In the genomic region with DNA sequence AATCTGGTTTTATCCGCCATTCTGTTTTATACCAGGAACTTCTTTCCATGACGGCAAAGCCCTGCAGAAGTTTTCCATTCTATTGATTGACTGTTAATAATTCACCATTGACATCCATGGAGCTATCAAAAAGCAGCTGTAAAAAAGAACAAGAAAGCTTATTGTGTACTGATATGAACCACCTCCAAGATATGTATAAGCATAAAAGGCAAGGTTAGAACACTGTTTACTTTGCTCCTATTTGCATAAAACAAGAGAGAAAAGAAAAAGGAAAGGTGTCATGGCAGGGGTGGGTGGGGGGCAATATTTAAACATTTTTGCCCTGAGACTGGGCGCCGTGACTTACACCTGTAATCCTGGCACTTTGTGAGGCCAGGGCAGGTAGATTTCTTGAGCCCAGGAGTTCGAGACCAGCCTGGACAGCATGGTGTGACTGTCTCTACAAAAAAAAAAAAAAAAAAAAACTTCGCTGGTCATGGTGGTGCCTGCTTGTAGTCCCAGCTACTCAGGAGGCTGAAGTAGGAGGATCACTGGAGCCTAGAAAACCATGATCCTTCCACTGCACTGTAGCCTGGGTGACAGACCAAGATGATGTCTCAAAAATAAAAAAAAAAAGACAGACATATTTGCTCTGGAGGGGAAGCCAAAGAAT, we compare ENCODE assay signal across 28 cellular contexts. TPM values are rescaled to one million over a fixed set of nuclear protein-coding genes. Genes with fewer than 3 reads are reported as not detected.
DNase-seq lines count a peak whose midpoint lies in the region; ATAC-seq, FAIRE-seq and TF ChIP-seq lines count a peak whose summit lies in the region.
"Had no signal": no experiment of that assay in that cellular context is flagged by ENCODE, and none has a peak within 500 bp of the region (broad histone marks: within the 10 kb centered on the region; RNA-seq: fewer than 3 reads in every experiment).

No MANE protein-coding gene starts in this region.

- no peak overlapping the region for H3K27ac Mint-ChIP-seq in CD4-positive, alpha-beta T cell
- H3K27ac Mint-ChIP-seq: CD14-positive monocyte, GM23338, H9, IgD-negative memory B cell had no signal

- no peaks in the 10 kb centered on the region for H3K4me1 ChIP-seq in hepatocyte (ENCODE audit: insufficient read depth)
- no peaks in the 10 kb centered on the region for H3K4me1 ChIP-seq in mucosa of descending colon (ENCODE audit: low read depth)
- H3K4me1 ChIP-seq in small intestine (ENCODE audit: control insufficient read depth in 2 of 2, insufficient read depth in 1 of 2, low read depth in 1 of 2, low read length in 1 of 2), result peaks cover 0 to 3% of the 10 kb centered on the region in 2 donors
- H3K4me1 ChIP-seq: BE2C, SJSA1 had no signal

- H3K27ac ChIP-seq in hepatocyte, result peak overlapping the region; percentile 52
- H3K27ac ChIP-seq in small intestine (ENCODE audit: low read depth in 1 of 2, low read length in 1 of 2), result peak overlapping the region in 1 of 2 donors; percentile 75
- H3K27ac ChIP-seq in CD4-positive, alpha-beta T cell (ENCODE audit: low read depth, low read length), result no peak overlapping the region
- H3K27ac ChIP-seq: KMS-11, SJSA1 had no signal

- FAIRE-seq in small intestine (lab: Jason Lieb, UNC), result peak; percentile 53
- FAIRE-seq: D721Med, GM18507 had no signal

- TF ChIP-seq CTCF in hepatocyte (IDR thresholded peaks at IDR 0.05; ENCODE audit: poor library complexity), result no peak
- no peak for TF ChIP-seq CTCF in mucosa of descending colon (IDR thresholded peaks at IDR 0.05)
- TF ChIP-seq CTCF in CD4-positive, alpha-beta T cell (IDR thresholded peaks at IDR 0.05), result no peak

- H2AFZ ChIP-seq in hepatocyte, result no peak overlapping the region
- H2AFZ ChIP-seq: GM23338 had no signal

- H3K9me3 ChIP-seq in hepatocyte (ENCODE audit: low read depth) (no peaks in the 10 kb centered on the region), mucosa of descending colon (no peaks in the 10 kb centered on the region), small intestine (ENCODE audit: control insufficient read depth, low read depth) (no peaks in the 10 kb centered on the region)
- no peaks in the 10 kb centered on the region for H3K9me3 ChIP-seq in CD4-positive, alpha-beta T cell (ENCODE audit: control insufficient read depth, low read length)
- H3K9me3 ChIP-seq: BE2C, SJSA1 had no signal

- intact Hi-C loops in mucosa of descending colon (cut with DNase I, micrococcal nuclease), result no loop called here
- intact Hi-C loops in CD4-positive, alpha-beta T cell (cut with DNase I, micrococcal nuclease), result no loop called here

- peak; percentile 95 for ATAC-seq in mucosa of descending colon
- ATAC-seq in CD4-positive, alpha-beta T cell (ENCODE audit: poor library complexity), result no peak
- no peak for ATAC-seq in GM19395 (IDR thresholded peaks at IDR 0.05; ENCODE audit: unreplicated experiment)
- ATAC-seq: GM23338 had no signal

- H3K9me3 Mint-ChIP-seq in CD4-positive, alpha-beta T cell, result no peaks in the 10 kb centered on the region
- H3K9me3 Mint-ChIP-seq: GM23338, H9 had no signal

- no peaks in the 10 kb centered on the region for H4K20me1 ChIP-seq in hepatocyte (ENCODE audit: insufficient read depth, poor library complexity, severe bottlenecking)

- POLR2A ChIA-PET in CD4-positive, alpha-beta T cell (lab: Charles Lee), result no interaction called here

- 74% methylated on average over 6 of the region's 6 CpGs for WGBS in hepatocyte (ENCODE audit: low lambda C conversion rate, missing lambda C conversion rate)
- WGBS in small intestine, 3 donors, result 9 to 44% (median 38%) methylated on average over 6 of the region's 6 CpGs

- peaks cover 16% of the 10 kb centered on the region for H3K27me3 Mint-ChIP-seq in CD4-positive, alpha-beta T cell

- no peaks in the 10 kb centered on the region for H3K36me3 Mint-ChIP-seq in CD4-positive, alpha-beta T cell (ENCODE audit: low read depth)
- H3K36me3 Mint-ChIP-seq: CD14-positive monocyte, IgD-negative memory B cell had no signal

- H3K27me3 ChIP-seq in hepatocyte (peaks cover 3% of the 10 kb centered on the region), small intestine (ENCODE audit: control insufficient read depth in 2 of 2, insufficient read depth in 2 of 2, low read length in 2 of 2) (no peaks in the 10 kb centered on the region)
- no peaks in the 10 kb centered on the region for H3K27me3 ChIP-seq in CD4-positive, alpha-beta T cell (ENCODE audit: control insufficient read depth, insufficient read depth, low read length)
- H3K27me3 ChIP-seq: BE2C, SJSA1 had no signal

- no peaks in the 10 kb centered on the region for H3K79me2 ChIP-seq in hepatocyte

- no peaks in the 10 kb centered on the region for H3K36me3 ChIP-seq in hepatocyte (replicated peaks; ENCODE audit: insufficient read depth, low read depth)
- no peaks in the 10 kb centered on the region for H3K36me3 ChIP-seq in mucosa of descending colon (ENCODE audit: low read depth)
- no peaks in the 10 kb centered on the region for H3K36me3 ChIP-seq in small intestine (ENCODE audit: control insufficient read depth in 2 of 2, insufficient read depth in 2 of 2, low read length in 2 of 2)
- H3K36me3 ChIP-seq: BE2C, SJSA1 had no signal

- no peaks in the 10 kb centered on the region for H3K4me1 Mint-ChIP-seq in CD4-positive, alpha-beta T cell (ENCODE audit: low read depth)
- H3K4me1 Mint-ChIP-seq: CD14-positive monocyte, GM23338, H9, IgD-negative memory B cell had no signal

- no peaks in the 10 kb centered on the region for H3K9me2 ChIP-seq in hepatocyte (replicated peaks; ENCODE audit: insufficient read depth)

- CTCF ChIA-PET in CD4-positive, alpha-beta T cell (lab: Charles Lee), result no interaction called here

- DNase-seq in HT-29 (ENCODE audit: low spot score) (peak; percentile 56), hepatocyte (ENCODE audit: low spot score) (peak; percentile 29), mucosa of descending colon (peak in 2 of 3 donors; percentile 49 to 51), small intestine (peak; percentile 93), NCI-H1092 treated with DMSO at 0.1 percent for 48 hours (lab: John Stamatoyannopoulos, UW) (no peak)
- no peak for DNase-seq in stimulated activated naive CD4-positive, alpha-beta T cell treated with Interleukin-2 at 50 U/mL for 16 hours (lab: John Stamatoyannopoulos, UW)
- no peak for DNase-seq in CD4-positive, alpha-beta T cell
- DNase-seq: 8988T, ACHN, BE2C, H9, NCI-H1048, NCI-H1417 treated with DMSO at 0.1 percent for 48 hours, NCI-H1694 treated with DMSO at 0.1 percent for 48 hours, NCI-H2081, NCI-H2227 treated with DMSO at 0.1 percent for 48 hours, NCI-H526 treated with DMSO at 0.1 percent for 48 hours, Right ventricle myocardium superior, RPMI8226 had no signal

- no peak overlapping the region for H3K4me2 ChIP-seq in hepatocyte
- H3K4me2 ChIP-seq: GM23338, KMS-11 had no signal

- no peak overlapping the region for H3K4me3 ChIP-seq in hepatocyte
- no peak overlapping the region for H3K4me3 ChIP-seq in mucosa of descending colon
- no peak overlapping the region for H3K4me3 ChIP-seq in small intestine (ENCODE audit: low read depth in 1 of 2, low read length in 2 of 2)
- H3K4me3 ChIP-seq: GM23338, SJSA1 had no signal

- H3K4me3 Mint-ChIP-seq in CD4-positive, alpha-beta T cell, result no peak overlapping the region
- H3K4me3 Mint-ChIP-seq: CD14-positive monocyte, GM23338, H9 had no signal

RNA-seq across cellular contexts. Expression of gene TMEM114, which starts 52.5 kb away (rescaled TPM):
- total RNA-seq in HT-29 (2014; rRNA removed; shearing (Covaris generic)), result not detected in 2 replicates
- not detected in 2 replicates for total RNA-seq in hepatocyte
- not detected in 2 replicates for polyA plus RNA-seq in hepatocyte
- total RNA-seq in mucosa of descending colon, result under 1 TPM in 1 of 3 donors, not detected in 2; 0.60 TPM
- not detected for polyA plus RNA-seq in small intestine
- not detected for total RNA-seq in CD4-positive, alpha-beta T cell
- total RNA-seq: NCI-H460, Right ventricle myocardium superior, SJSA1 had no signal
- polyA plus RNA-seq: CD14-positive monocyte, IgD-negative memory B cell had no signal

Comparison
In these comparisons a context has a peak if more than half of its experiments do, and no peak if none do; other contexts are left out.
1. DNase-seq: peak in HT-29 (single experiment), hepatocyte (single experiment), mucosa of descending colon (2 of 3) and small intestine (single experiment); none in stimulated activated naive CD4-positive, alpha-beta T cell treated with Interleukin-2 at 50 U/mL for 16 hours (single experiment), CD4-positive, alpha-beta T cell (0 of 10) and NCI-H1092 treated with DMSO at 0.1 percent for 48 hours (single experiment).